In the genomic region with DNA sequence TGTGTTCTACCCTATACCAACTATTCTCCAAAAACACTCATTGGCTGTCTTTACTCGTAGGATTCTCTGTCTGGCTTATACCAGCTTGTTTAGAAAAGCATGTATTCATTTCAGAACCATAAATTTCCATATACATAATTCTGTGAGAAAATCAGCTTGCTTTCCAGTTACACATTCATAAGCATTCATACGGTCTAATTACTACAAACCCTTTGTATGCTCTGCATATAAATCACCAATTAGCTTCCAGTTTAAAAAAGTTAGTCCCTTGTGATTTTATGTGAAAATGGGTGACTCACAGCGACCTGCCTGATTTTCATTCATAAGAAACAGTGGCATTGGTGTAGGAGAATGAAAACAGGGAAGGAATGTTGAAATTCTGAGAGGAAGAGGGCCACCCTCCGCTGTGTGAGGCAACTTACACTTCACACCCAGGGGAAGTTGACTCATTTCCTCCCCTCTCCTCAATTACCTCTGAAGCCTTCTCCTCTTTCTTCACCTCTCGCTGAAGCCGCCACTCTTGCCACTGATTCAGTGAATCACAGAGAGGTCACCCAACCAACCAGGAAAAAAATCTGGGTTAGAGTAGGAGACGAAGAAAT, we compare ENCODE assay signal across 8 cellular contexts.
DNase-seq lines count a peak whose midpoint lies in the region; ATAC-seq and TF ChIP-seq lines count a peak whose summit lies in the region.

No MANE protein-coding gene starts in this region.

- intact Hi-C loops in left lung (cut with DNase I) (no loop called here), testis (cut with DNase I; ENCODE audit: low total_unique reads) (no loop called here)

- DNase-seq in DND-41 (peak; percentile 13), MG63 (peak; percentile 30), amniotic epithelial cell (ENCODE audit: low read depth) (peak; percentile 75), left lung (peak in 1 of 2 donors; percentile 66), testis (no peak), NCI-H2227 (lab: John Stamatoyannopoulos, UW; ENCODE audit: unreplicated experiment) (no peak), NCI-H187 treated with DMSO at 0.1 percent for 48 hours (lab: John Stamatoyannopoulos, UW) (no peak), suprapubic skin (ENCODE audit: low spot score in 2 of 2) (no peak)

- H3K27ac ChIP-seq in DND-41 (ENCODE audit: low read length) (no peak overlapping the region), left lung (peak overlapping the region in 1 of 2 donors; percentile 55), testis (no peak overlapping the region), suprapubic skin (no peak overlapping the region)

- H3K36me3 ChIP-seq in DND-41 (ENCODE audit: insufficient read depth, low read length) (no peaks in the 10 kb centered on the region), MG63 (no peaks in the 10 kb centered on the region), left lung (no peaks in the 10 kb centered on the region), testis (ENCODE audit: low read depth, missing control alignments) (no peaks in the 10 kb centered on the region), suprapubic skin (no peaks in the 10 kb centered on the region)

- H3K4me2 ChIP-seq in DND-41 (ENCODE audit: insufficient read depth, low read length), result no peak overlapping the region

- no peak for TF ChIP-seq POLR2A in testis (IDR thresholded peaks at IDR 0.05)
- no peak for TF ChIP-seq POLR2A in suprapubic skin (IDR thresholded peaks at IDR 0.05)

- H3K4me1 ChIP-seq in DND-41 (ENCODE audit: insufficient read depth, low read length) (no peaks in the 10 kb centered on the region), left lung (peaks cover 0 to 20% of the 10 kb centered on the region in 2 donors), testis (no peaks in the 10 kb centered on the region), suprapubic skin (no peaks in the 10 kb centered on the region)

- no peak overlapping the region for H3K9ac ChIP-seq in DND-41 (ENCODE audit: low read depth, low read length)

- H3K27me3 ChIP-seq in DND-41 (ENCODE audit: insufficient read depth, low read length, poor library complexity), result no peaks in the 10 kb centered on the region
- no peaks in the 10 kb centered on the region; the same call in 1 of the 2 replicates for H3K27me3 ChIP-seq in MG63
- no peaks in the 10 kb centered on the region for H3K27me3 ChIP-seq in left lung
- no peaks in the 10 kb centered on the region for H3K27me3 ChIP-seq in testis
- no peaks in the 10 kb centered on the region for H3K27me3 ChIP-seq in suprapubic skin

- H3K79me2 ChIP-seq in DND-41 (ENCODE audit: insufficient read depth, low read length), result no peaks in the 10 kb centered on the region

- no peak for TF ChIP-seq EP300 in suprapubic skin (IDR thresholded peaks at IDR 0.05)

- H4K20me1 ChIP-seq in DND-41 (ENCODE audit: insufficient read depth, low read length), result no peaks in the 10 kb centered on the region

- TF ChIP-seq CTCF in DND-41 (IDR thresholded peaks at IDR 0.05; ENCODE audit: borderline replicate concordance, extremely low read depth, low read length, poor library complexity, severe bottlenecking) (no peak), left lung (IDR thresholded peaks at IDR 0.05) (no peak), testis (IDR thresholded peaks at IDR 0.05) (no peak), suprapubic skin (IDR thresholded peaks at IDR 0.05) (no peak)

- 54 to 68% methylated on average over 7 of the region's 7 CpGs for WGBS in testis, 2 donors
- WGBS in suprapubic skin, result 57% methylated on average over 7 of the region's 7 CpGs

- H3K9me3 ChIP-seq in DND-41 (ENCODE audit: insufficient read depth, low read length, severe bottlenecking) (no peaks in the 10 kb centered on the region), MG63 (no peaks in the 10 kb centered on the region), left lung (no peaks in the 10 kb centered on the region), testis (no peaks in the 10 kb centered on the region), suprapubic skin (no peaks in the 10 kb centered on the region)

- H3K4me3 ChIP-seq in DND-41 (ENCODE audit: low read depth in 1 of 2, low read length in 2 of 2) (no peak overlapping the region), MG63 (no peak overlapping the region), left lung (no peak overlapping the region), testis (no peak overlapping the region), suprapubic skin (no peak overlapping the region)

- ATAC-seq in DND-41 (ENCODE audit: insufficient read depth, low read depth) (peak; percentile 72), left lung (peak; percentile 85)

- H2AFZ ChIP-seq in DND-41 (ENCODE audit: low read depth, low read length), result no peak overlapping the region

Comparison
In these comparisons a context has a peak if more than half of its experiments do, and no peak if none do; other contexts are left out.
1. DNase-seq: peak in DND-41 (single experiment), MG63 (single experiment) and amniotic epithelial cell (single experiment); none in testis (single experiment), NCI-H2227 (single experiment), NCI-H187 treated with DMSO at 0.1 percent for 48 hours (single experiment) and suprapubic skin (0 of 2).